In the genomic region with DNA sequence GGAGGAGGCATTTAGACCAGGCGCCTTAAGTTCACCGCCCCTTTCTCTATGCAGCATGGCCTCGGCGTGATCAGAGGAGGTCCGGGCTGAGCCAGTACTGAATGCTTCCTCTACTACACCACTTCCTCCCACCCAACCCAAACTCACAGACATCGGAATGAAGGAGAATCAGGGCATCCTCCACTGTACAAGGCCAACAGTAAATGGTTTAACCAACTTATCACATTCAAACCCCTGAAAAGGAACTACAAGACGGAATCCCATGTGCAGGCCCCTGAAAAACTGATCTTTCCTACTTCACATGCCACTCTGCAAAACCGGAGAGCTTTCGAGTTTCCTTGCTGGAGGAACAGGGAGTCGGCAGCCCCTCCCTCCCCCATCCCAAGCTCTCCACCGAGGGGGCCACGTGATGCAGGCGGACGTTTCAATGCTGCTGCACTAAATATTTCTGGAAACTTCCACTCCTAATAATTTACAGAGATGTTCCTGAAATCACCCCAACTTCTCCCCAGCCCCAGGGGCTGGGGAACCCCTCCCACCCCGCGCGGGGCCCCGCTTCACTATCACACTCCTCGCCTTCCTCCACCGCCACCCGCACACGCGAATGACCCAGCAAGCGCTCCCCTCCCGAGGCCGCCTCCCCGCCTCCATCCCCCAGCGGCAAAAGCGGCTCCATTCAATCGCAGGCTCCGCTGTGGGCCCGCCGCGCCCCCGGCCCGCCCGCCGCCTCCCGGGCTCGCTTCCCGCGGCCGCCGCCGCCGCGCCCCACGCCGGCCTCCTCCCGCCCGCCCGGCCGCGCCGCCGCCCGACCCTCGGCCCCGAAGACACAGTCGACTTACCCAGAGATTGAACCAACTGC, we compare ENCODE assay signal across 8 cellular contexts. TPM values are rescaled to one million over a fixed set of nuclear protein-coding genes. Genes with fewer than 3 reads are reported as not detected.
DNase-seq lines count a peak whose midpoint lies in the region; ATAC-seq and TF ChIP-seq lines count a peak whose summit lies in the region.

No MANE protein-coding gene starts in this region.

- peak overlapping the region; percentile 94 to 98 for H3K27ac ChIP-seq in left lung

- no peaks in the 10 kb centered on the region for H3K27me3 ChIP-seq in left lung

- peaks cover 19 to 48% of the 10 kb centered on the region in 2 donors for H3K4me1 ChIP-seq in left lung

- intact Hi-C loops in left lung (cut with DNase I) = no loop called here

- peak; percentile 32 for ATAC-seq in GM19025 (IDR thresholded peaks at IDR 0.05; ENCODE audit: low read depth, unreplicated experiment)
- peak; percentile 51 for ATAC-seq in HG03280 (IDR thresholded peaks at IDR 0.05; ENCODE audit: unreplicated experiment)
- ATAC-seq in left lung = peak; percentile 69

- peaks cover 0 to 5% of the 10 kb centered on the region in 2 donors for H3K36me3 ChIP-seq in left lung

- peak overlapping the region; percentile 51 to 79 for H3K4me3 ChIP-seq in left lung

- TF ChIP-seq CTCF in left lung (IDR thresholded peaks at IDR 0.05) = no peak

- H3K9me3 ChIP-seq in left lung = no peaks in the 10 kb centered on the region

- peak; percentile 74 for DNase-seq in AG20443 (ENCODE audit: low spot score)
- DNase-seq in NCI-H446 (lab: John Stamatoyannopoulos, UW) = peak; percentile 74 to 80
- DNase-seq in activated CD4-positive, alpha-beta T cell treated with anti-CD3 and anti-CD28 coated beads, Interleukin-2, amount 50 U/mL, for 1 hour = peak; percentile 79
- DNase-seq in dedifferentiated amniotic fluid mesenchymal stem cell (ENCODE audit: extremely low spot score) = peak; percentile 80
- DNase-seq in left lung = peak; percentile 91 to 92
- peak; percentile 51 for DNase-seq in stimulated activated CD4-positive, alpha-beta T cell treated with anti-CD3 and anti-CD28 coated beads, Interleukin-2, amount 100 ng/mL, for 4 hours (ENCODE audit: low read depth)

RNA-seq across cellular contexts. Expression of a gene that starts 1.2 kb away (rescaled TPM):
- 100 to 1,000 TPM; 139 to 146 TPM for total RNA-seq in left lung

Comparison
In these comparisons a context has a peak if more than half of its experiments do, and no peak if none do; other contexts are left out.
1. Peak in every context shown above with its lines: DNase-seq, ATAC-seq, H3K4me3 ChIP-seq and H3K27ac ChIP-seq.